Comparison of ENCODE assay signal across 8 cellular contexts in genomic region chr5:149141224-149141956, GRCh38. TPM values are rescaled to one million over a fixed set of nuclear protein-coding genes. Genes with fewer than 3 reads are reported as not detected.
DNase-seq lines count a peak whose midpoint lies in the region; ATAC-seq and TF ChIP-seq lines count a peak whose summit lies in the region.

Gene ABLIM3, plus strand, starts transcription at chr5:149141493. Its CDS starts 603 bp downstream, at chr5:149142096.

- no peaks in the 10 kb centered on the region for H3K9me3 Mint-ChIP-seq in Caco-2 (ENCODE audit: unreplicated experiment)
- H3K9me3 Mint-ChIP-seq in activated naive CD8-positive, alpha-beta T cell treated with anti-CD3 and anti-CD28 coated beads, Interleukin-2, amount 50 U/mL, for 24 hours = no peaks in the 10 kb centered on the region

- H3K4me1 Mint-ChIP-seq in Caco-2 (ENCODE audit: low read depth, unreplicated experiment) = no peaks in the 10 kb centered on the region
- no peaks in the 10 kb centered on the region for H3K4me1 Mint-ChIP-seq in activated naive CD8-positive, alpha-beta T cell treated with anti-CD3 and anti-CD28 coated beads, Interleukin-2, amount 50 U/mL, for 24 hours

- DNase-seq in Caco-2 (peak in 1 of 2 experiments; percentile 80), HT1080 (ENCODE audit: low read depth) (peak; percentile 88), SKM-1 (lab: John Stamatoyannopoulos, UW; ENCODE audit: unreplicated experiment) (peak; percentile 42), cardiac muscle cell (ENCODE audit: low read depth in 1 of 2, low spot score in 1 of 2) (peak; percentile 73 to 76)
- peak; percentile 74 for DNase-seq in activated naive CD8-positive, alpha-beta T cell treated with anti-CD3 and anti-CD28 coated beads, Interleukin-2, amount 50 U/mL, for 24 hours

- TF ChIP-seq CTCF in Caco-2 (IDR thresholded peaks at IDR 0.05; ENCODE audit: insufficient read depth in 1 of 2, low read depth in 1 of 2, low read length in 1 of 2, severe bottlenecking in 1 of 2, unreplicated experiment in 1 of 2) (peak; percentile 71 to 91), cardiac muscle cell (IDR thresholded peaks at IDR 0.05; ENCODE audit: low read depth, low read length) (peak; percentile 91), parathyroid adenoma (IDR thresholded peaks at IDR 0.05) (peak; percentile 93)

- H3K4me1 ChIP-seq in Caco-2 = no peaks in the 10 kb centered on the region
- no peaks in the 10 kb centered on the region for H3K4me1 ChIP-seq in cardiac muscle cell (ENCODE audit: low read depth)
- peaks cover 6% of the 10 kb centered on the region for H3K4me1 ChIP-seq in parathyroid adenoma
- H3K4me1 ChIP-seq in thymus (ENCODE audit: control insufficient read depth, insufficient read depth, low read length) = no peaks in the 10 kb centered on the region

- peaks cover 10% of the 10 kb centered on the region for H3K27me3 Mint-ChIP-seq in Caco-2 (ENCODE audit: insufficient read depth, unreplicated experiment)
- H3K27me3 Mint-ChIP-seq in activated naive CD8-positive, alpha-beta T cell treated with anti-CD3 and anti-CD28 coated beads, Interleukin-2, amount 50 U/mL, for 24 hours = peaks cover 27% of the 10 kb centered on the region

- CTCF ChIA-PET in Caco-2 (lab: Charles Lee) = interaction anchor here (0.9 to 1.5 kb wide), 6 partner anchors 10 to 216 kb away, joined by 3 to 15 read pairs (median 4); partner anchors contain the start of gene PCYOX1L

- H3K79me2 ChIP-seq in parathyroid adenoma = peaks cover 15% of the 10 kb centered on the region

- no peaks in the 10 kb centered on the region for H3K36me3 Mint-ChIP-seq in Caco-2 (ENCODE audit: insufficient read depth, unreplicated experiment)
- H3K36me3 Mint-ChIP-seq in activated naive CD8-positive, alpha-beta T cell treated with anti-CD3 and anti-CD28 coated beads, Interleukin-2, amount 50 U/mL, for 24 hours (ENCODE audit: low read depth) = no peaks in the 10 kb centered on the region

- H3K9me3 ChIP-seq in Caco-2 = no peaks in the 10 kb centered on the region
- no peaks in the 10 kb centered on the region for H3K9me3 ChIP-seq in cardiac muscle cell (ENCODE audit: low read depth)
- no peaks in the 10 kb centered on the region for H3K9me3 ChIP-seq in parathyroid adenoma (ENCODE audit: control insufficient read depth, low read length)
- H3K9me3 ChIP-seq in thymus (ENCODE audit: control insufficient read depth) = no peaks in the 10 kb centered on the region

- 8% methylated on average over 54 of the region's 54 CpGs for WGBS in thymus

- peak within 1 kb of the TSS; percentile 67 for H3K4me2 ChIP-seq in parathyroid adenoma (ENCODE audit: low read length)

- peak; percentile 97 for ATAC-seq in GM21360 (IDR thresholded peaks at IDR 0.05; ENCODE audit: unreplicated experiment)
- peak; percentile 90 for ATAC-seq in activated naive CD8-positive, alpha-beta T cell treated with anti-CD3 and anti-CD28 coated beads, Interleukin-2, amount 50 U/mL, for 24 hours

- intact Hi-C loops in Caco-2 (cut with micrococcal nuclease; ENCODE audit: unreplicated experiment) = loop anchor here (1.0 to 5.0 kb wide), 4 partner anchors 51 to 128 kb away; no protein-coding TSS in a partner anchor

- H2AFZ ChIP-seq in parathyroid adenoma = peak within 1 kb of the TSS; percentile 79

- H3K9ac ChIP-seq in parathyroid adenoma = no peak within 1 kb of the TSS

- no TSS peak for BruUV-seq in Caco-2 (replicated peaks; lab: Mats Ljungman, UMichigan)

- H3K27me3 ChIP-seq in Caco-2 (replicated peaks; ENCODE audit: control insufficient read depth, insufficient read depth, low read length) = peaks cover 3% of the 10 kb centered on the region; the same call in 1 of the 2 replicates
- peaks cover 26% of the 10 kb centered on the region for H3K27me3 ChIP-seq in cardiac muscle cell
- H3K27me3 ChIP-seq in parathyroid adenoma (ENCODE audit: control insufficient read depth, insufficient read depth, low read length) = no peaks in the 10 kb centered on the region
- peaks cover 10% of the 10 kb centered on the region for H3K27me3 ChIP-seq in thymus (ENCODE audit: control insufficient read depth, insufficient read depth)

- H3K4me3 ChIP-seq in Caco-2 (ENCODE audit: low read depth, low read length) = peak within 1 kb of the TSS; percentile 45
- H3K4me3 ChIP-seq in cardiac muscle cell = peak within 1 kb of the TSS; percentile 56
- peak within 1 kb of the TSS; percentile 63 for H3K4me3 ChIP-seq in parathyroid adenoma (ENCODE audit: low read depth, low read length)
- peak within 1 kb of the TSS; percentile 47 for H3K4me3 ChIP-seq in thymus (ENCODE audit: low read length)

- H3K36me3 ChIP-seq in Caco-2 (ENCODE audit: control insufficient read depth, insufficient read depth, low read length) (no peaks in the 10 kb centered on the region), cardiac muscle cell (no peaks in the 10 kb centered on the region), parathyroid adenoma (ENCODE audit: control insufficient read depth, insufficient read depth, low read length) (no peaks in the 10 kb centered on the region), thymus (ENCODE audit: control insufficient read depth, insufficient read depth) (no peaks in the 10 kb centered on the region)

- H3K4me3 Mint-ChIP-seq in Caco-2 (ENCODE audit: unreplicated experiment) = peak within 1 kb of the TSS; percentile 43
- H3K4me3 Mint-ChIP-seq in activated naive CD8-positive, alpha-beta T cell treated with anti-CD3 and anti-CD28 coated beads, Interleukin-2, amount 50 U/mL, for 24 hours = peak within 1 kb of the TSS; percentile 21

- POLR2A ChIA-PET in Caco-2 (lab: Charles Lee) = no interaction called here

- H3K27ac Mint-ChIP-seq in Caco-2 (ENCODE audit: unreplicated experiment) = no peak within 1 kb of the TSS
- H3K27ac Mint-ChIP-seq in activated naive CD8-positive, alpha-beta T cell treated with anti-CD3 and anti-CD28 coated beads, Interleukin-2, amount 50 U/mL, for 24 hours = no peak within 1 kb of the TSS

- H3K27ac ChIP-seq in cardiac muscle cell (no peak within 1 kb of the TSS), parathyroid adenoma (peak within 1 kb of the TSS; percentile 71), thymus (ENCODE audit: low read depth) (no peak within 1 kb of the TSS)

RNA-seq across cellular contexts. Expression of gene ABLIM3, which starts in this region (rescaled TPM):
- total RNA-seq in Caco-2 (2022) = not detected in 2 replicates
- total RNA-seq in HT1080 (2014; rRNA removed; shearing (Covaris generic)) = 23.4 and 30.4 TPM in 2 replicates
- polyA plus RNA-seq in HT1080 (2015; cell fraction: cytosol; rRNA removed) = 28.2 and 31.6 TPM in 2 replicates
- polyA plus RNA-seq in HT1080 (2015; cell fraction: nucleus; rRNA removed) = 50.6 and 57.4 TPM in 2 replicates
- total RNA-seq in cardiac muscle cell = 1.9 and 2.1 TPM in 2 replicates
- 1.1 and 2.4 TPM in 2 replicates for polyA plus RNA-seq in cardiac muscle cell
- 7.3 TPM for polyA plus RNA-seq in thymus
